Comparison of ENCODE assay signal across 8 cellular contexts in the genomic region with DNA sequence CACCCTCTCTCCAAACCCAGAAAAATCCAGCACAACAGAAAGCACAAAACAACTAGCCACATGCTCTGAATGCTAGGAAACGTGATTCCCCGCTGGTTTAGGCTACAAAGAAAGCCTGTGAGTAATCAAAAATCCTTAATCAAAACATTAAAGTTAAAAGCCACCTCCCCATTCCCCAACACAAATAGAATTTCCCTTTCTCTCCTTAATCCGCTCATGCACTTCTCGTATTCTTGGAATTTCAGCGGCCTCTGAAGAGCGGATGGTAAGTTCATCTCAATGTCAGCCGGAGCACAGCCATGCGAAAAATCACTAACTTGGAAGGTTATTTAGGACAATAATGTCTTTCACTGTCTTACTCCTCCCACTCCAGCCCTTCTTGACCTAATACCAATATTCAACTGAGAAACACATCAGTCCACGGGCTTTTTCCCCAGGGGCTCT.
DNase-seq lines count a peak whose midpoint lies in the region; ATAC-seq and TF ChIP-seq lines count a peak whose summit lies in the region.

No MANE protein-coding gene starts in this region.

- DNase-seq in NCI-H748 (lab: John Stamatoyannopoulos, UW; ENCODE audit: unreplicated experiment) (peak; percentile 50), NCI-H748 treated with DMSO at 0.1 percent for 48 hours (lab: John Stamatoyannopoulos, UW) (no peak), iris pigment epithelial cell (ENCODE audit: low read depth) (peak; percentile 61), stomach (no peak)
- DNase-seq in activated CD4-positive, CD25-positive, alpha-beta regulatory T cell (lab: John Stamatoyannopoulos, UW): no peak
- DNase-seq in activated T-cell treated with anti-CD3 and anti-CD28 coated beads, Interleukin-2, amount 50 U/mL, for 48 hours: no peak

- TF ChIP-seq CTCF in brain (conservative IDR thresholded peaks at IDR 0.05) (no peak), stomach (IDR thresholded peaks at IDR 0.05) (no peak)

- peaks cover 4% of the 10 kb centered on the region for H3K27me3 Mint-ChIP-seq in brain

- no peaks in the 10 kb centered on the region for H3K27me3 ChIP-seq in stomach

- peaks cover 22% of the 10 kb centered on the region for H3K36me3 Mint-ChIP-seq in brain

- H3K4me3 Mint-ChIP-seq in brain: peak overlapping the region; percentile 83 to 91 (median 89)

- no peak for TF ChIP-seq POLR2A in stomach (IDR thresholded peaks at IDR 0.05)

- no peaks in the 10 kb centered on the region for H3K36me3 ChIP-seq in stomach

- ATAC-seq in HG02973 (IDR thresholded peaks at IDR 0.05; ENCODE audit: unreplicated experiment): no peak

- peak overlapping the region; percentile 63 to 84 (median 75) for H3K4me3 ChIP-seq in stomach

- H3K4me1 ChIP-seq in stomach: peaks cover 12 to 52% (median 31%) of the 10 kb centered on the region in 4 donors

- peak overlapping the region; percentile 52 to 93 (median 86) for H3K27ac Mint-ChIP-seq in brain

- peak overlapping the region; percentile 84 to 92 (median 87) for H3K27ac ChIP-seq in stomach

- WGBS in stomach, 5 donors: 6 to 18% (median 14%) methylated on average over 9 of the region's 9 CpGs

- intact Hi-C loops in stomach (cut with DNase I; ENCODE audit: low total_unique reads): no loop called here

- H3K4me1 Mint-ChIP-seq in brain: peaks cover 35% of the 10 kb centered on the region

- H3K9me3 ChIP-seq in stomach: no peaks in the 10 kb centered on the region

- peaks cover 5 to 15% (median 8%) of the 10 kb centered on the region in 5 experiments for H3K9me3 Mint-ChIP-seq in brain

- TF ChIP-seq EP300 in stomach (IDR thresholded peaks at IDR 0.05): no peak

Comparison
In these comparisons a context has a peak if more than half of its experiments do, and no peak if none do; other contexts are left out.
1. DNase-seq: peak in NCI-H748 (single experiment) and iris pigment epithelial cell (single experiment); none in NCI-H748 treated with DMSO at 0.1 percent for 48 hours (single experiment), stomach (single experiment), activated CD4-positive, CD25-positive, alpha-beta regulatory T cell (0 of 4) and activated T-cell treated with anti-CD3 and anti-CD28 coated beads, Interleukin-2, amount 50 U/mL, for 48 hours (0 of 2).